In the genomic region with DNA sequence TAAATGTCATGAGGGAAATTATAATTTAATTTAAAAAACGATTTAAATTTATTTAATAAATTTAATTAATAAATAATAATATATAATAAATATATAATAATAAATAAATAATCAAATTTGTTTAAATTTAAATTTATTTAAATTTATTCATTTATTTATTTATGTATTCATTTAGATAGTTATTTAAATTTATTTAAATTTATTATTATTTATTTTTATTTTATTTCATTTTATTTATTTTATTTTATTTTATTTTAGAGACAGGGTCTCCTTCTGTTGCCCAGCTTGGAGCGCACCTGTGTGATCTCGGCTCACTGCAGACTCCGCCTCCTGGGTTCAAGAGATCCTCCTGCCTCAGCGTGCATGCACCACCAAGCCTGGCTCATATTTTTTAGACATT, we compare ENCODE assay signal across 25 cellular contexts.
"Had no signal": no experiment of that assay in that cellular context is flagged by ENCODE, and none has a peak within 500 bp of the region (broad histone marks: within the 10 kb centered on the region; RNA-seq: fewer than 3 reads in every experiment).

No MANE protein-coding gene starts in this region.

- H3K27ac Mint-ChIP-seq: naive thymus-derived CD8-positive, alpha-beta T cell; nephron; neural progenitor cell; progenitor cell of endocrine pancreas; stimulated activated effector memory CD8-positive, alpha-beta T cell treated with anti-CD3 and anti-CD28 coated beads, Interleukin-12 subunit alpha, Interleukin-12 subunit beta, amount 100 ng/mL, for 72 hours; stimulated activated naive CD8-positive, alpha-beta T cell treated with anti-CD3 and anti-CD28 coated beads, Interleukin-15, Interleukin-2, amounts not matched to agents 100 ng/mL and 50 ng/mL, for 24 hours; type B pancreatic cell had no signal

- H3K4me1 Mint-ChIP-seq: neural progenitor cell had no signal

- DNase-seq: islet precursor cell; left colon; left lung; lower lobe of right lung; mammary epithelial cell; mesenchymal stem cell; naive thymus-derived CD8-positive, alpha-beta T cell; occipital lobe; retina; right cardiac atrium; spleen; stimulated activated CD4-positive, alpha-beta T cell treated with anti-CD3 and anti-CD28 coated beads, Interleukin-4, amount 100 ng/mL, for 24 hours; stimulated activated naive CD4-positive, alpha-beta T cell; tibial artery; uterus had no signal

- H3K4me1 ChIP-seq: left lung, lower lobe of right lung, neural progenitor cell, spleen, suprapubic skin, tibial artery, uterus had no signal

- H3K9me3 Mint-ChIP-seq: naive thymus-derived CD8-positive, alpha-beta T cell; stimulated activated effector memory CD8-positive, alpha-beta T cell treated with anti-CD3 and anti-CD28 coated beads, Interleukin-12 subunit alpha, Interleukin-12 subunit beta, amount 100 ng/mL, for 72 hours; type B pancreatic cell had no signal

- H3K4me3 Mint-ChIP-seq: naive thymus-derived CD8-positive, alpha-beta T cell; nephron; neural progenitor cell; stimulated activated effector memory CD8-positive, alpha-beta T cell treated with anti-CD3 and anti-CD28 coated beads, Interleukin-12 subunit alpha, Interleukin-12 subunit beta, amount 100 ng/mL, for 72 hours; stimulated activated naive CD8-positive, alpha-beta T cell treated with anti-CD3 and anti-CD28 coated beads, Interleukin-15, Interleukin-2, amounts not matched to agents 100 ng/mL and 50 ng/mL, for 24 hours; type B pancreatic cell had no signal

- H3K4me3 ChIP-seq: left lung, lower lobe of right lung, neural progenitor cell, skin epidermis, spleen, suprapubic skin, thoracic aorta, tibial artery, uterus had no signal

- H3K36me3 ChIP-seq: left lung, lower lobe of right lung, neural progenitor cell, neutrophil, spleen, suprapubic skin, thoracic aorta, tibial artery, uterus had no signal

- H3K27me3 Mint-ChIP-seq: naive thymus-derived CD8-positive, alpha-beta T cell; progenitor cell of endocrine pancreas; stimulated activated naive CD8-positive, alpha-beta T cell treated with anti-CD3 and anti-CD28 coated beads, Interleukin-15, Interleukin-2, amounts not matched to agents 100 ng/mL and 50 ng/mL, for 24 hours; type B pancreatic cell had no signal

- H3K27ac ChIP-seq: left lung, lower lobe of right lung, neural progenitor cell, neutrophil, skin epidermis, spleen, suprapubic skin, thoracic aorta, tibial artery, uterus had no signal

- H3K9me3 ChIP-seq: left lung, lower lobe of right lung, neutrophil, spleen, suprapubic skin, thoracic aorta, tibial artery, uterus had no signal

- H3K27me3 ChIP-seq: left lung, neural progenitor cell, neutrophil, spleen, suprapubic skin, tibial artery, uterus had no signal

- ATAC-seq: left lung; lower lobe of right lung; naive thymus-derived CD8-positive, alpha-beta T cell; right cardiac atrium; stimulated activated effector memory CD8-positive, alpha-beta T cell treated with anti-CD3 and anti-CD28 coated beads, Interleukin-12 subunit alpha, Interleukin-12 subunit beta, amount 100 ng/mL, for 72 hours had no signal
